25 cellular contexts compared by ENCODE assay signal in genomic region chr7:70446448-70447143, GRCh38.
DNase-seq lines count a peak whose midpoint lies in the region; FAIRE-seq and TF ChIP-seq lines count a peak whose summit lies in the region.
"Had no signal": no experiment of that assay in that cellular context is flagged by ENCODE, and none has a peak within 500 bp of the region (broad histone marks: within the 10 kb centered on the region; RNA-seq: fewer than 3 reads in every experiment).

No MANE protein-coding gene starts in this region.

- FAIRE-seq in small intestine (lab: Jason Lieb, UNC), result no peak
- FAIRE-seq: GM12892, kidney had no signal

- H3K27ac Mint-ChIP-seq in progenitor cell of endocrine pancreas, result peak overlapping the region; percentile 21

- no peaks in the 10 kb centered on the region for H3K27me3 ChIP-seq in small intestine (ENCODE audit: control insufficient read depth in 2 of 2, insufficient read depth in 2 of 2, low read length in 2 of 2)
- H3K27me3 ChIP-seq in H7 (ENCODE audit: control insufficient read depth, insufficient read depth, low read length), result no peaks in the 10 kb centered on the region; the same call in 1 of the 2 replicates
- H3K27me3 ChIP-seq: adrenal gland, stomach, upper lobe of right lung had no signal

- H3K27ac ChIP-seq in small intestine (ENCODE audit: low read depth in 1 of 2, low read length in 1 of 2), result no peak overlapping the region
- H3K27ac ChIP-seq: adrenal gland, HL-60, parathyroid adenoma, stomach, upper lobe of right lung had no signal

- no peak overlapping the region for H3K4me3 ChIP-seq in small intestine (ENCODE audit: low read depth in 1 of 2, low read length in 2 of 2)
- no peak overlapping the region for H3K4me3 ChIP-seq in H7 (ENCODE audit: insufficient read depth, low read depth, low read length)
- H3K4me3 ChIP-seq: adrenal gland, stomach, upper lobe of right lung had no signal

- no peak overlapping the region for H3K4me3 Mint-ChIP-seq in progenitor cell of endocrine pancreas (ENCODE audit: low read depth)

- H3K9me3 Mint-ChIP-seq in progenitor cell of endocrine pancreas (ENCODE audit: low read depth), result no peaks in the 10 kb centered on the region

- no peaks in the 10 kb centered on the region for H3K36me3 Mint-ChIP-seq in progenitor cell of endocrine pancreas (ENCODE audit: insufficient read depth)

- H3K27me3 Mint-ChIP-seq in progenitor cell of endocrine pancreas, result no peaks in the 10 kb centered on the region

- DNase-seq in NCI-H1417 (lab: John Stamatoyannopoulos, UW) (peak; percentile 43 to 89 (median 78)), NCI-H1417 treated with DMSO at 0.1 percent for 48 hours (lab: John Stamatoyannopoulos, UW) (no peak), NCI-H2171 treated with DMSO at 0.1 percent for 48 hours (lab: John Stamatoyannopoulos, UW) (peak; percentile 94), SK-N-DZ (ENCODE audit: low spot score) (peak; percentile 83), progenitor cell of endocrine pancreas (ENCODE audit: low spot score, unreplicated experiment) (no peak), small intestine (no peak), H7 (no peak), CD1c-positive myeloid dendritic cell (ENCODE audit: extremely low spot score) (no peak)
- DNase-seq: 8988T; activated CD4-positive, alpha-beta T cell treated with anti-CD3 and anti-CD28 coated beads for 48 hours; activated gamma-delta T cell; adrenal gland; foreskin melanocyte; HCEC 1CT; IMR-90; kidney; NCI-H1436 treated with DMSO at 0.1 percent for 48 hours; NK-92 treated with Interleukin-12 subunit alpha and Interleukin-12 subunit beta, amount 100 ng/mL, for 24 hours; stimulated activated CD4-positive, alpha-beta T cell treated with anti-CD3 and anti-CD28 coated beads, Interleukin-2, amount 100 ng/mL, for 48 hours; stomach; SW 1271; upper lobe of right lung had no signal

- no peaks in the 10 kb centered on the region for H3K36me3 ChIP-seq in small intestine (ENCODE audit: control insufficient read depth in 2 of 2, insufficient read depth in 2 of 2, low read length in 2 of 2)
- H3K36me3 ChIP-seq in H7 (replicated peaks; ENCODE audit: control insufficient read depth, insufficient read depth, low read length), result no peaks in the 10 kb centered on the region
- H3K36me3 ChIP-seq: adrenal gland, stomach, upper lobe of right lung had no signal

- no peak for TF ChIP-seq CTCF in progenitor cell of endocrine pancreas (IDR thresholded peaks at IDR 0.05; ENCODE audit: unreplicated experiment)

- H3K4me1 ChIP-seq in small intestine (ENCODE audit: control insufficient read depth in 2 of 2, insufficient read depth in 1 of 2, low read depth in 1 of 2, low read length in 1 of 2), result no peaks in the 10 kb centered on the region
- H3K4me1 ChIP-seq: adrenal gland, parathyroid adenoma, stomach, upper lobe of right lung had no signal

- 86 to 88% (median 88%) methylated on average over 13 of the region's 13 CpGs for WGBS in small intestine, 3 donors

- H3K4me1 Mint-ChIP-seq in progenitor cell of endocrine pancreas (ENCODE audit: low read depth), result peaks cover 23% of the 10 kb centered on the region

- H3K9me3 ChIP-seq in small intestine (ENCODE audit: control insufficient read depth, low read depth), result no peaks in the 10 kb centered on the region
- H3K9me3 ChIP-seq: adrenal gland, stomach, upper lobe of right lung had no signal

Comparison
In these comparisons a context has a peak if more than half of its experiments do, and no peak if none do; other contexts are left out.
1. DNase-seq: peak in NCI-H1417 (3 of 3), NCI-H2171 treated with DMSO at 0.1 percent for 48 hours (single experiment) and SK-N-DZ (single experiment); none in NCI-H1417 treated with DMSO at 0.1 percent for 48 hours (single experiment), progenitor cell of endocrine pancreas (single experiment), small intestine (single experiment), H7 (single experiment) and CD1c-positive myeloid dendritic cell (single experiment).